In the genomic region with DNA sequence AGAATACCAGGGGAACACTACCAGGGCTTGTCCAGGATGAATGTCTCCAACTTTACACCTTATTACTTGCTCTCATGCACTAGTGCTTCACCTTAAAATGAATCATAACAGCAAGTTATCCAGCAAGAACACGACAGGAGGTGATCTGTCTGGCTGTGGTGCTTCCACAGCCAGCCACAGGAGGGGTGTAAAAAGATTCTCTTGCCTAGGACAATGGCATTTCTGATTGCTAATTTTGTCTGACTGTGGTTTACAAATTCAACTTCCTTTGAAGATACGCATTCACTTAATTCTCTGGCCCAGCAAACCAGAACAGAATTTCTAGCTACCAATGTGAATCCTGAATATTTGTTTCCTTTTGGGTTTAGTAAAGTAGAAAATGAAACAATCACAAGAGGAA, we compare ENCODE assay signal across 8 cellular contexts. TPM values are rescaled to one million over a fixed set of nuclear protein-coding genes. Genes with fewer than 3 reads are reported as not detected.
DNase-seq lines count a peak whose midpoint lies in the region; ATAC-seq and TF ChIP-seq lines count a peak whose summit lies in the region.

No MANE protein-coding gene starts in this region.

- no peaks in the 10 kb centered on the region for H3K9me3 Mint-ChIP-seq in activated CD8-positive, alpha-beta memory T cell treated with anti-CD3 and anti-CD28 coated beads, Interleukin-2, amount 10 ng/mL, durations not matched to agents 7 days and 5 days (ENCODE audit: low read depth)
- H3K9me3 Mint-ChIP-seq in stimulated activated naive B cell treated with anti-CD40 and anti-IgM and Interleukin-4, amounts not matched to agents 10 μg/mL and 1 μg/mL and 100 μg/mL, for 72 hours, result no peaks in the 10 kb centered on the region

- no peaks in the 10 kb centered on the region for H3K36me3 Mint-ChIP-seq in activated CD8-positive, alpha-beta memory T cell treated with anti-CD3 and anti-CD28 coated beads, Interleukin-2, amount 10 ng/mL, durations not matched to agents 7 days and 5 days
- no peaks in the 10 kb centered on the region for H3K36me3 Mint-ChIP-seq in stimulated activated naive B cell treated with anti-CD40 and anti-IgM and Interleukin-4, amounts not matched to agents 10 μg/mL and 1 μg/mL and 100 μg/mL, for 72 hours

- H3K4me1 Mint-ChIP-seq in activated CD8-positive, alpha-beta memory T cell treated with anti-CD3 and anti-CD28 coated beads, Interleukin-2, amount 10 ng/mL, durations not matched to agents 7 days and 5 days, result peaks cover 29% of the 10 kb centered on the region
- H3K4me1 Mint-ChIP-seq in stimulated activated naive B cell treated with anti-CD40 and anti-IgM and Interleukin-4, amounts not matched to agents 10 μg/mL and 1 μg/mL and 100 μg/mL, for 72 hours, result peaks cover 6 to 15% of the 10 kb centered on the region in 2 donors

- H3K27me3 Mint-ChIP-seq in activated CD8-positive, alpha-beta memory T cell treated with anti-CD3 and anti-CD28 coated beads, Interleukin-2, amount 10 ng/mL, durations not matched to agents 7 days and 5 days, result peaks cover 7% of the 10 kb centered on the region
- H3K27me3 Mint-ChIP-seq in stimulated activated naive B cell treated with anti-CD40 and anti-IgM and Interleukin-4, amounts not matched to agents 10 μg/mL and 1 μg/mL and 100 μg/mL, for 72 hours, result peaks cover 5 to 9% of the 10 kb centered on the region in 2 donors

- CTCF ChIA-PET in activated CD8-positive, alpha-beta memory T cell treated with anti-CD3 and anti-CD28 coated beads, Interleukin-2, amount 10 ng/mL, durations not matched to agents 7 days and 5 days (lab: Charles Lee), result interaction anchor here (0.6 to 2.8 kb wide), 3 partner anchors 23 to 386 kb away, joined by 3 to 8 read pairs (median 3); partner anchors contain the start of gene COG3

- no peak overlapping the region for H3K4me3 Mint-ChIP-seq in activated CD8-positive, alpha-beta memory T cell treated with anti-CD3 and anti-CD28 coated beads, Interleukin-2, amount 10 ng/mL, durations not matched to agents 7 days and 5 days
- H3K4me3 Mint-ChIP-seq in stimulated activated naive B cell treated with anti-CD40 and anti-IgM and Interleukin-4, amounts not matched to agents 10 μg/mL and 1 μg/mL and 100 μg/mL, for 72 hours, result peak overlapping the region in 1 of 2 donors; percentile 18

- peak overlapping the region; percentile 50 for H3K27ac Mint-ChIP-seq in activated CD8-positive, alpha-beta memory T cell treated with anti-CD3 and anti-CD28 coated beads, Interleukin-2, amount 10 ng/mL, durations not matched to agents 7 days and 5 days
- peak overlapping the region; percentile 48 for H3K27ac Mint-ChIP-seq in stimulated activated naive B cell treated with anti-CD40 and anti-IgM and Interleukin-4, amounts not matched to agents 10 μg/mL and 1 μg/mL and 100 μg/mL, for 72 hours

- TF ChIP-seq CTCF in choroid plexus epithelial cell (conservative IDR thresholded peaks at IDR 0.05; ENCODE audit: low read depth, low read length), result peak; percentile 64

- H3K4me3 ChIP-seq in choroid plexus epithelial cell (ENCODE audit: low read depth, low read length), result no peak overlapping the region

- ATAC-seq in activated CD8-positive, alpha-beta memory T cell treated with anti-CD3 and anti-CD28 coated beads, Interleukin-2, amount 10 ng/mL, durations not matched to agents 7 days and 5 days, result peak; percentile 79
- ATAC-seq in stimulated activated naive B cell treated with anti-CD40 and anti-IgM and Interleukin-4, amounts not matched to agents 10 μg/mL and 1 μg/mL and 100 μg/mL, for 72 hours (replicated peaks), result peak; percentile 89 to 92
- ATAC-seq in HG03025 (IDR thresholded peaks at IDR 0.05; ENCODE audit: low FRiP score, unreplicated experiment), result no peak
- no peak for ATAC-seq in GM21576 (IDR thresholded peaks at IDR 0.05; ENCODE audit: unreplicated experiment)

- peak; percentile 50 for DNase-seq in activated CD8-positive, alpha-beta memory T cell treated with anti-CD3 and anti-CD28 coated beads, Interleukin-2, amount 10 ng/mL, durations not matched to agents 7 days and 5 days
- DNase-seq in activated CD8-positive, alpha-beta memory T cell treated with anti-CD3 and anti-CD28 coated beads for 24 hours, result no peak
- DNase-seq in Kasumi-1 (lab: John Stamatoyannopoulos, UW), result peak; percentile 23 to 45
- DNase-seq in choroid plexus epithelial cell (ENCODE audit: low read depth), result peak; percentile 76
- no peak for DNase-seq in stimulated activated naive B cell treated with anti-CD40 and anti-IgM and Interleukin-4, amounts not matched to agents 10 μg/mL and 1 μg/mL and 100 μg/mL, for 72 hours
- no peak for DNase-seq in NCI-H1694 treated with DMSO at 0.1 percent for 48 hours (lab: John Stamatoyannopoulos, UW)

RNA-seq across cellular contexts. Expression of gene COG3, which starts 23.1 kb away (rescaled TPM):
- 10 to 100 TPM; 20.7 to 25.1 TPM for total RNA-seq in activated CD8-positive, alpha-beta memory T cell treated with anti-CD3 and anti-CD28 coated beads, Interleukin-2, amount 10 ng/mL, durations not matched to agents 7 days and 5 days

RNA-seq across cellular contexts. Expression of gene SLC25A30, which starts 23.5 kb away (rescaled TPM):
- 10 to 100 TPM; 23.5 to 28.4 TPM for total RNA-seq in activated CD8-positive, alpha-beta memory T cell treated with anti-CD3 and anti-CD28 coated beads, Interleukin-2, amount 10 ng/mL, durations not matched to agents 7 days and 5 days

Comparison
In these comparisons a context has a peak if more than half of its experiments do, and no peak if none do; other contexts are left out.
1. DNase-seq: peak in activated CD8-positive, alpha-beta memory T cell treated with anti-CD3 and anti-CD28 coated beads, Interleukin-2, amount 10 ng/mL, durations not matched to agents 7 days and 5 days (single experiment), Kasumi-1 (2 of 2) and choroid plexus epithelial cell (single experiment); none in activated CD8-positive, alpha-beta memory T cell treated with anti-CD3 and anti-CD28 coated beads for 24 hours (single experiment), stimulated activated naive B cell treated with anti-CD40 and anti-IgM and Interleukin-4, amounts not matched to agents 10 μg/mL and 1 μg/mL and 100 μg/mL, for 72 hours (single experiment) and NCI-H1694 treated with DMSO at 0.1 percent for 48 hours (single experiment).
2. ATAC-seq: peak in activated CD8-positive, alpha-beta memory T cell treated with anti-CD3 and anti-CD28 coated beads, Interleukin-2, amount 10 ng/mL, durations not matched to agents 7 days and 5 days (single experiment) and stimulated activated naive B cell treated with anti-CD40 and anti-IgM and Interleukin-4, amounts not matched to agents 10 μg/mL and 1 μg/mL and 100 μg/mL, for 72 hours (2 of 2); none in HG03025 (single experiment) and GM21576 (single experiment).